17 cellular contexts compared by ENCODE assay signal in genomic region chr11:27904358-27905055, GRCh38.
DNase-seq lines count a peak whose midpoint lies in the region; ATAC-seq and TF ChIP-seq lines count a peak whose summit lies in the region.
"Had no signal": no experiment of that assay in that cellular context is flagged by ENCODE, and none has a peak within 500 bp of the region (broad histone marks: within the 10 kb centered on the region; RNA-seq: fewer than 3 reads in every experiment).

No MANE protein-coding gene starts in this region.

- peaks cover 14% of the 10 kb centered on the region; the same call in 1 of the 2 replicates for H3K9me2 ChIP-seq in GM23338 (ENCODE audit: insufficient read depth)

- H3K27ac ChIP-seq in GM23338 (ENCODE audit: low read depth) (no peak overlapping the region), RWPE1 (peak overlapping the region; percentile 49; the same call in 1 of the 2 replicates), smooth muscle cell (ENCODE audit: low read depth) (peak overlapping the region; percentile 39)
- H3K27ac ChIP-seq: right atrium auricular region, SJCRH30, upper lobe of right lung had no signal

- no peaks in the 10 kb centered on the region for H3K36me3 Mint-ChIP-seq in GM23338 (ENCODE audit: low read depth)
- no peaks in the 10 kb centered on the region for H3K36me3 Mint-ChIP-seq in Calu3 (ENCODE audit: insufficient read depth, unreplicated experiment)
- H3K36me3 Mint-ChIP-seq: CD8-positive, alpha-beta T cell had no signal

- H3K79me2 ChIP-seq in GM23338 (replicated peaks; ENCODE audit: insufficient read depth) (no peaks in the 10 kb centered on the region), smooth muscle cell (ENCODE audit: low read depth) (no peaks in the 10 kb centered on the region)

- H3K9me3 Mint-ChIP-seq in GM23338: no peaks in the 10 kb centered on the region
- H3K9me3 Mint-ChIP-seq in Calu3 (ENCODE audit: low read depth, unreplicated experiment): peaks cover 2% of the 10 kb centered on the region
- H3K9me3 Mint-ChIP-seq: endodermal cell had no signal

- H3K4me2 ChIP-seq in GM23338 (no peak overlapping the region), smooth muscle cell (no peak overlapping the region)

- TF ChIP-seq CTCF in GM23338 (conservative IDR thresholded peaks at IDR 0.05; ENCODE audit: low read depth in 2 of 2) (no peak), RWPE1 (conservative IDR thresholded peaks at IDR 0.05; ENCODE audit: low read depth) (no peak), smooth muscle cell (IDR thresholded peaks at IDR 0.05; ENCODE audit: borderline replicate concordance, insufficient read depth, poor library complexity, severe bottlenecking) (no peak), Calu3 (IDR thresholded peaks at IDR 0.05; ENCODE audit: unreplicated experiment) (no peak)

- H3K9me3 ChIP-seq in smooth muscle cell (replicated peaks; ENCODE audit: low read depth): no peaks in the 10 kb centered on the region
- H3K9me3 ChIP-seq: right atrium auricular region, SJCRH30, upper lobe of right lung had no signal

- intact Hi-C loops in Calu3 (cut with micrococcal nuclease; ENCODE audit: unreplicated experiment): no loop called here

- H3K27me3 Mint-ChIP-seq in GM23338 (ENCODE audit: insufficient read depth, low read depth, poor library complexity) (peaks cover 1% of the 10 kb centered on the region), Calu3 (ENCODE audit: unreplicated experiment) (peaks cover 16% of the 10 kb centered on the region)

- DNase-seq in GM23338 (ENCODE audit: low spot score) (no peak), RWPE1 (ENCODE audit: low spot score) (peak; percentile 64), fibroblast of gingiva (ENCODE audit: low read depth) (peak; percentile 52), smooth muscle cell (lab: John Stamatoyannopoulos, UW; ENCODE audit: unreplicated experiment) (no peak), Calu3 (no peak)
- DNase-seq: activated gamma-delta T cell; CD8-positive, alpha-beta T cell; endodermal cell; NCI-H2171 treated with DMSO at 0.1 percent for 48 hours; NK-92 treated with Interleukin-12 subunit alpha and Interleukin-12 subunit beta, amount 100 ng/mL, for 24 hours; SJCRH30; stimulated activated naive CD4-positive, alpha-beta T cell; upper lobe of right lung had no signal

- ATAC-seq in GM23338 (no peak), HG03457 (IDR thresholded peaks at IDR 0.05; ENCODE audit: unreplicated experiment) (no peak), HG02642 (IDR thresholded peaks at IDR 0.05; ENCODE audit: poor library complexity, unreplicated experiment) (no peak)
- ATAC-seq: CD8-positive, alpha-beta T cell; upper lobe of right lung had no signal

- no TSS peak for BruUV-seq in Calu3 (replicated peaks; lab: Mats Ljungman, UMichigan)

- no peak overlapping the region for H3K27ac Mint-ChIP-seq in GM23338
- H3K27ac Mint-ChIP-seq in Calu3 (ENCODE audit: unreplicated experiment): no peak overlapping the region
- H3K27ac Mint-ChIP-seq: CD8-positive, alpha-beta T cell; endodermal cell; nephron had no signal

- H3F3A ChIP-seq in GM23338 (replicated peaks; ENCODE audit: low read depth): no peaks in the 10 kb centered on the region
- no peaks in the 10 kb centered on the region for H3F3A ChIP-seq in smooth muscle cell (ENCODE audit: low read depth)

- H3K4me1 Mint-ChIP-seq in GM23338 (peaks cover 4% of the 10 kb centered on the region), Calu3 (ENCODE audit: low read depth, unreplicated experiment) (no peaks in the 10 kb centered on the region)
- H3K4me1 Mint-ChIP-seq: endodermal cell, nephron had no signal

- no peak overlapping the region for H3K9ac ChIP-seq in smooth muscle cell (ENCODE audit: low read depth)

- no peaks in the 10 kb centered on the region for H3K36me3 ChIP-seq in GM23338 (ENCODE audit: insufficient read depth)
- H3K36me3 ChIP-seq in smooth muscle cell (ENCODE audit: low read depth): no peaks in the 10 kb centered on the region
- H3K36me3 ChIP-seq: right atrium auricular region, SJCRH30, upper lobe of right lung had no signal

- H3K4me3 ChIP-seq in GM23338 (no peak overlapping the region), smooth muscle cell (no peak overlapping the region)
- H3K4me3 ChIP-seq: right atrium auricular region, SJCRH30, upper lobe of right lung had no signal

- CTCF ChIA-PET in RWPE1 (lab: Yijun Ruan, JAX): interaction anchor here (0.8 kb wide), 1 partner anchor 204 kb away, joined by 3 read pairs; no protein-coding TSS in a partner anchor
- CTCF ChIA-PET in Calu3 (lab: Charles Lee): no interaction called here

- H3K27me3 ChIP-seq in GM23338 (ENCODE audit: insufficient read depth): no peaks in the 10 kb centered on the region
- no peaks in the 10 kb centered on the region for H3K27me3 ChIP-seq in smooth muscle cell (ENCODE audit: low read depth)
- H3K27me3 ChIP-seq: right atrium auricular region, SJCRH30, upper lobe of right lung had no signal

- H4K20me1 ChIP-seq in GM23338 (replicated peaks; ENCODE audit: insufficient read depth): no peaks in the 10 kb centered on the region
- no peaks in the 10 kb centered on the region for H4K20me1 ChIP-seq in smooth muscle cell (ENCODE audit: low read depth)

- WGBS in smooth muscle cell (ENCODE audit: low lambda C conversion rate): 33% methylated on average over 3 of the region's 3 CpGs

- 0 out of 2 replicates have a peak overlapping the region, but pooled peaks have one; percentile 7 for H2AFZ ChIP-seq in GM23338
- H2AFZ ChIP-seq in smooth muscle cell (ENCODE audit: low read depth): no peak overlapping the region

- H3K4me1 ChIP-seq in GM23338 (ENCODE audit: insufficient read depth): peaks cover 5% of the 10 kb centered on the region; the same call in 1 of the 2 replicates
- no peaks in the 10 kb centered on the region for H3K4me1 ChIP-seq in smooth muscle cell (ENCODE audit: low read depth)
- H3K4me1 ChIP-seq: right atrium auricular region, upper lobe of right lung had no signal

- POLR2A ChIA-PET in RWPE1 (lab: Yijun Ruan, JAX; ENCODE audit: low non-redundant PET): no interaction called here

- H3K4me3 Mint-ChIP-seq in GM23338: no peak overlapping the region
- no peak overlapping the region for H3K4me3 Mint-ChIP-seq in Calu3 (ENCODE audit: low read depth, unreplicated experiment)
- H3K4me3 Mint-ChIP-seq: CD8-positive, alpha-beta T cell; endodermal cell; nephron had no signal

TF ChIP-seq in GM23338, 12 proteins besides CTCF, POLR2A, EP300 and RAD21 (continues in another document):
- TF ChIP-seq ZNF114 (CRISPR knock-in tag; IDR thresholded peaks at IDR 0.05) (no peak), REST (IDR thresholded peaks at IDR 0.05; ENCODE audit: unreplicated experiment) (no peak), ZNF331 (CRISPR knock-in tag; IDR thresholded peaks at IDR 0.05; ENCODE audit: low read depth) (no peak), NANOG (IDR thresholded peaks at IDR 0.05; ENCODE audit: borderline replicate concordance) (no peak), ETS1 (IDR thresholded peaks at IDR 0.05) (no peak), EZH2 (IDR thresholded peaks at IDR 0.05; ENCODE audit: low read depth, unreplicated experiment) (no peak), POLR2AphosphoS5 (IDR thresholded peaks at IDR 0.05; ENCODE audit: low read depth) (no peak), JUNB (IDR thresholded peaks at IDR 0.05; ENCODE audit: unreplicated experiment) (no peak)

Comparison
In these comparisons a context has a peak if more than half of its experiments do, and no peak if none do; other contexts are left out.
1. DNase-seq: peak in RWPE1 (single experiment) and fibroblast of gingiva (single experiment); none in GM23338 (single experiment), smooth muscle cell (single experiment) and Calu3 (single experiment).